ENCODE assay signal across 9 cellular contexts in genomic region chr14:28142400-28143015, GRCh38.
DNase-seq lines count a peak whose midpoint lies in the region; ATAC-seq and TF ChIP-seq lines count a peak whose summit lies in the region.
"Had no signal": no experiment of that assay in that cellular context is flagged by ENCODE, and none has a peak within 500 bp of the region (broad histone marks: within the 10 kb centered on the region; RNA-seq: fewer than 3 reads in every experiment).

No MANE protein-coding gene starts in this region.

- no peaks in the 10 kb centered on the region for H3K79me2 ChIP-seq in MM.1S (ENCODE audit: low read length)

- TF ChIP-seq CTCF in MM.1S (IDR thresholded peaks at IDR 0.05; ENCODE audit: low read length) (peak; percentile 23), glutamatergic neuron (IDR thresholded peaks at IDR 0.05; ENCODE audit: partially characterized antibody, unreplicated experiment) (peak; percentile 33), tibial nerve (IDR thresholded peaks at IDR 0.05) (no peak)

- peaks cover 7% of the 10 kb centered on the region for H3K27me3 Mint-ChIP-seq in glutamatergic neuron (ENCODE audit: unreplicated experiment)
- H3K27me3 Mint-ChIP-seq: activated naive CD8-positive, alpha-beta T cell treated with anti-CD3 and anti-CD28 coated beads for 36 hours had no signal

- peak; percentile 54 for DNase-seq in COR-L47 (lab: John Stamatoyannopoulos, UW)
- no peak for DNase-seq in MM.1S
- DNase-seq in RKO (ENCODE audit: low spot score) = peak; percentile 52
- no peak for DNase-seq in glutamatergic neuron
- no peak for DNase-seq in tibial nerve (ENCODE audit: low spot score in 2 of 2)
- DNase-seq in SKM-1 (lab: John Stamatoyannopoulos, UW; ENCODE audit: unreplicated experiment) = no peak
- DNase-seq: activated naive CD8-positive, alpha-beta T cell treated with anti-CD3 and anti-CD28 coated beads for 36 hours had no signal

- H3K4me1 ChIP-seq in MM.1S (ENCODE audit: low read length) = no peaks in the 10 kb centered on the region
- no peaks in the 10 kb centered on the region for H3K4me1 ChIP-seq in tibial nerve

- no peak overlapping the region for H2AFZ ChIP-seq in MM.1S (ENCODE audit: low read length)

- H3F3A ChIP-seq in MM.1S (ENCODE audit: insufficient read depth, low read length) = no peaks in the 10 kb centered on the region

- no peaks in the 10 kb centered on the region for H4K20me1 ChIP-seq in MM.1S (ENCODE audit: insufficient read depth, low read length)

- H3K4me3 ChIP-seq in MM.1S (ENCODE audit: low read length) (no peak overlapping the region), tibial nerve (no peak overlapping the region)

- H3K9me2 ChIP-seq in MM.1S (replicated peaks; ENCODE audit: insufficient read depth, low read length) = no peaks in the 10 kb centered on the region

- TF ChIP-seq POLR2A in tibial nerve (IDR thresholded peaks at IDR 0.05) = no peak

- H3K36me3 Mint-ChIP-seq in glutamatergic neuron (ENCODE audit: unreplicated experiment) = no peaks in the 10 kb centered on the region
- H3K36me3 Mint-ChIP-seq: activated naive CD8-positive, alpha-beta T cell treated with anti-CD3 and anti-CD28 coated beads for 36 hours had no signal

- H3K27ac Mint-ChIP-seq in glutamatergic neuron (ENCODE audit: unreplicated experiment) = peak overlapping the region; percentile 76
- H3K27ac Mint-ChIP-seq: activated naive CD8-positive, alpha-beta T cell treated with anti-CD3 and anti-CD28 coated beads for 36 hours had no signal

- H3K9me3 Mint-ChIP-seq in glutamatergic neuron (ENCODE audit: unreplicated experiment) = peaks cover 11% of the 10 kb centered on the region

- H3K4me1 Mint-ChIP-seq in glutamatergic neuron (ENCODE audit: low read depth, unreplicated experiment) = peaks cover 32% of the 10 kb centered on the region
- H3K4me1 Mint-ChIP-seq: activated naive CD8-positive, alpha-beta T cell treated with anti-CD3 and anti-CD28 coated beads for 36 hours had no signal

- no peaks in the 10 kb centered on the region for H3K36me3 ChIP-seq in MM.1S (replicated peaks; ENCODE audit: insufficient read depth, low read length)
- H3K36me3 ChIP-seq in tibial nerve = no peaks in the 10 kb centered on the region

- H3K27me3 ChIP-seq in MM.1S (replicated peaks; ENCODE audit: insufficient read depth, low read length) (no peaks in the 10 kb centered on the region), tibial nerve (no peaks in the 10 kb centered on the region)

- H3K27ac ChIP-seq in MM.1S (ENCODE audit: low read length) (no peak overlapping the region), tibial nerve (no peak overlapping the region)

- TF ChIP-seq EP300 in tibial nerve (IDR thresholded peaks at IDR 0.05) = no peak

- H3K4me3 Mint-ChIP-seq in glutamatergic neuron (ENCODE audit: unreplicated experiment) = peak overlapping the region; percentile 63
- H3K4me3 Mint-ChIP-seq: activated naive CD8-positive, alpha-beta T cell treated with anti-CD3 and anti-CD28 coated beads for 36 hours had no signal

- no peak overlapping the region for H3K4me2 ChIP-seq in MM.1S (ENCODE audit: low read depth, low read length)

- ATAC-seq in GM18861 (IDR thresholded peaks at IDR 0.05; ENCODE audit: unreplicated experiment) = no peak
- ATAC-seq in GM19023 (IDR thresholded peaks at IDR 0.05; ENCODE audit: unreplicated experiment) = no peak

- H3K9me3 ChIP-seq in MM.1S (replicated peaks; ENCODE audit: insufficient read depth, low read length) (no peaks in the 10 kb centered on the region), tibial nerve (peaks cover 0 to 4% (median 0%) of the 10 kb centered on the region in 4 donors)

- 12% methylated on average over 3 of the region's 3 CpGs for WGBS in tibial nerve, 2 donors

- no peak overlapping the region for H3K9ac ChIP-seq in MM.1S (ENCODE audit: low read length)

Comparison
In these comparisons a context has a peak if more than half of its experiments do, and no peak if none do; other contexts are left out.
1. DNase-seq: peak in COR-L47 (single experiment) and RKO (single experiment); none in MM.1S (single experiment), glutamatergic neuron (single experiment), tibial nerve (0 of 2) and SKM-1 (single experiment).
2. CTCF ChIP-seq: peak in MM.1S (single experiment) and glutamatergic neuron (single experiment); none in tibial nerve (0 of 5).